In the genomic region with DNA sequence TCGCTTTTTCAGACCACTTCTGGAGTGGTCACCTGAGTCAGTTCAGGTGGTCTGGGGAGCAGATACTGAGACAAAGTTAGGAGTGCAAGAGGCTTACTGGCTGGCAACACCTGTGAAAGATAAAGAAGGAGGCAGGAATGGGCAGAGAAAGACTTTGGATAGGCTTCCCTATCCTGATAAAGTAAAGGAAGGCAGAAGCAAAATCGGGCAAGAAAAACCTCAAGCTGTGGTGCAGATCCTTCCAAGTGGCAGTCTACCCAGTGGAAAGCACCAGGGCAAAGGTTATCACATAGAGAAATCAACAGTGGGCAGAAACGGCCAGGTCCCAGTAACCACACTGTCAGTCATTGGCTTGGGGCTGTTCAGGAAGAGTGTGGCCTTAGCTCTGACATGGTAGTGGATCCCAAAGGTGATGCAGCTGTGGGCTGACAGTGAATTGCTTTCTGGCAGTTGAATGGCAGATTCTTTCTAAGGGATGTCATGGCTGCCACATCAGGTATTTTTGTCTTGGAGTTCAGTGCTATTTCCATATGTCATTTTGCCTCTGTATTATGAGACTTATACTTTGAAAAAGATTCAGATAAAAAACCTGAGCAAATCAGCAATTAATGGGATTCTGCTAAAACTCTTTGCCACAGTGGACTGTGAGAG, we compare ENCODE assay signal across 26 cellular contexts. TPM values are rescaled to one million over a fixed set of nuclear protein-coding genes. Genes with fewer than 3 reads are reported as not detected.
DNase-seq lines count a peak whose midpoint lies in the region; ATAC-seq and TF ChIP-seq lines count a peak whose summit lies in the region.
"Had no signal": no experiment of that assay in that cellular context is flagged by ENCODE, and none has a peak within 500 bp of the region (broad histone marks: within the 10 kb centered on the region; RNA-seq: fewer than 3 reads in every experiment).

No MANE protein-coding gene starts in this region.

- H3K4me3 ChIP-seq in upper lobe of right lung, result no peak overlapping the region
- H3K4me3 ChIP-seq: A549, left lung, skin epidermis, upper lobe of left lung had no signal

- intact Hi-C loops in upper lobe of right lung (cut with DNase I), result no loop called here

- no peaks in the 10 kb centered on the region for H3K27me3 Mint-ChIP-seq in activated naive CD8-positive, alpha-beta T cell treated with anti-CD3 and anti-CD28 coated beads, Interleukin-2, amount 50 U/mL, for 24 hours
- H3K27me3 Mint-ChIP-seq in activated naive CD8-positive, alpha-beta T cell treated with anti-CD3 and anti-CD28 coated beads for 36 hours, result no peaks in the 10 kb centered on the region
- peaks cover 5% of the 10 kb centered on the region for H3K27me3 Mint-ChIP-seq in T-helper 2 cell treated with Interferon-gamma antibody and Interleukin-4, amounts not matched to agents 5 μg/mL and 100 μg/mL, for 36 hours (ENCODE audit: low read depth)
- H3K27me3 Mint-ChIP-seq in activated naive CD4-positive, alpha-beta T cell treated with anti-CD3 and anti-CD28 coated beads, Interleukin-2, amount 10 ng/mL, durations not matched to agents 7 days and 5 days, result peaks cover 33% of the 10 kb centered on the region
- H3K27me3 Mint-ChIP-seq in stimulated activated naive B cell treated with anti-CD40 and anti-IgM and Interleukin-4, amounts not matched to agents 10 μg/mL and 1 μg/mL and 100 μg/mL, for 72 hours, result peaks cover 4 to 5% of the 10 kb centered on the region in 2 donors
- H3K27me3 Mint-ChIP-seq: T-helper 17 cell had no signal

- H3K27me3 ChIP-seq in upper lobe of right lung, result no peaks in the 10 kb centered on the region
- H3K27me3 ChIP-seq: left lung, upper lobe of left lung had no signal

- peaks cover 9% of the 10 kb centered on the region for H3K4me1 Mint-ChIP-seq in activated naive CD8-positive, alpha-beta T cell treated with anti-CD3 and anti-CD28 coated beads, Interleukin-2, amount 50 U/mL, for 24 hours
- no peaks in the 10 kb centered on the region for H3K4me1 Mint-ChIP-seq in activated naive CD8-positive, alpha-beta T cell treated with anti-CD3 and anti-CD28 coated beads for 36 hours
- H3K4me1 Mint-ChIP-seq in T-helper 2 cell treated with Interferon-gamma antibody and Interleukin-4, amounts not matched to agents 5 μg/mL and 100 μg/mL, for 36 hours (ENCODE audit: low read depth), result peaks cover 13% of the 10 kb centered on the region
- no peaks in the 10 kb centered on the region for H3K4me1 Mint-ChIP-seq in activated naive CD4-positive, alpha-beta T cell treated with anti-CD3 and anti-CD28 coated beads, Interleukin-2, amount 10 ng/mL, durations not matched to agents 7 days and 5 days
- H3K4me1 Mint-ChIP-seq in stimulated activated naive B cell treated with anti-CD40 and anti-IgM and Interleukin-4, amounts not matched to agents 10 μg/mL and 1 μg/mL and 100 μg/mL, for 72 hours, result peaks cover 0 to 2% of the 10 kb centered on the region in 2 donors
- H3K4me1 Mint-ChIP-seq: mesothelial cell of epicardium, nephron had no signal

- no peaks in the 10 kb centered on the region for H3K9me3 ChIP-seq in upper lobe of right lung
- H3K9me3 ChIP-seq: A549, left lung, upper lobe of left lung had no signal

- H3K9me3 Mint-ChIP-seq in activated naive CD8-positive, alpha-beta T cell treated with anti-CD3 and anti-CD28 coated beads, Interleukin-2, amount 50 U/mL, for 24 hours, result no peaks in the 10 kb centered on the region
- H3K9me3 Mint-ChIP-seq in activated naive CD8-positive, alpha-beta T cell treated with anti-CD3 and anti-CD28 coated beads for 36 hours, result no peaks in the 10 kb centered on the region
- no peaks in the 10 kb centered on the region for H3K9me3 Mint-ChIP-seq in T-helper 2 cell treated with Interferon-gamma antibody and Interleukin-4, amounts not matched to agents 5 μg/mL and 100 μg/mL, for 36 hours
- H3K9me3 Mint-ChIP-seq in activated naive CD4-positive, alpha-beta T cell treated with anti-CD3 and anti-CD28 coated beads, Interleukin-2, amount 10 ng/mL, durations not matched to agents 7 days and 5 days, result no peaks in the 10 kb centered on the region
- no peaks in the 10 kb centered on the region for H3K9me3 Mint-ChIP-seq in stimulated activated naive B cell treated with anti-CD40 and anti-IgM and Interleukin-4, amounts not matched to agents 10 μg/mL and 1 μg/mL and 100 μg/mL, for 72 hours
- H3K9me3 Mint-ChIP-seq: activated CD4-positive, alpha-beta memory T cell treated with anti-CD3 and anti-CD28 coated beads, Interleukin-2, amount 10 ng/mL, durations not matched to agents 7 days and 5 days; activated naive CD8-positive, alpha-beta T cell treated with anti-CD3 and anti-CD28 coated beads, Interleukin-2, amount 10 ng/mL, durations not matched to agents 7 days and 5 days; activated T-cell treated with anti-CD3 and anti-CD28 coated beads, Interleukin-2, amount 50 U/mL, for 4 hours; brain; mesothelial cell of epicardium; nephron had no signal

- no peak overlapping the region for H3K27ac ChIP-seq in upper lobe of right lung
- H3K27ac ChIP-seq: A549, left lung, skin epidermis, upper lobe of left lung had no signal

- H3K4me3 Mint-ChIP-seq in activated naive CD8-positive, alpha-beta T cell treated with anti-CD3 and anti-CD28 coated beads, Interleukin-2, amount 50 U/mL, for 24 hours, result no peak overlapping the region
- H3K4me3 Mint-ChIP-seq in activated naive CD8-positive, alpha-beta T cell treated with anti-CD3 and anti-CD28 coated beads for 36 hours, result no peak overlapping the region
- H3K4me3 Mint-ChIP-seq in T-helper 2 cell treated with Interferon-gamma antibody and Interleukin-4, amounts not matched to agents 5 μg/mL and 100 μg/mL, for 36 hours, result no peak overlapping the region
- H3K4me3 Mint-ChIP-seq in activated naive CD4-positive, alpha-beta T cell treated with anti-CD3 and anti-CD28 coated beads, Interleukin-2, amount 10 ng/mL, durations not matched to agents 7 days and 5 days, result no peak overlapping the region
- H3K4me3 Mint-ChIP-seq in stimulated activated naive B cell treated with anti-CD40 and anti-IgM and Interleukin-4, amounts not matched to agents 10 μg/mL and 1 μg/mL and 100 μg/mL, for 72 hours, result no peak overlapping the region
- H3K4me3 Mint-ChIP-seq: activated CD4-positive, alpha-beta memory T cell treated with anti-CD3 and anti-CD28 coated beads, Interleukin-2, amount 10 ng/mL, durations not matched to agents 7 days and 5 days; activated naive CD8-positive, alpha-beta T cell treated with anti-CD3 and anti-CD28 coated beads, Interleukin-2, amount 10 ng/mL, durations not matched to agents 7 days and 5 days; activated T-cell treated with anti-CD3 and anti-CD28 coated beads, Interleukin-2, amount 50 U/mL, for 4 hours; brain; mesothelial cell of epicardium; nephron; T-helper 17 cell had no signal

- H3K36me3 Mint-ChIP-seq in activated naive CD8-positive, alpha-beta T cell treated with anti-CD3 and anti-CD28 coated beads, Interleukin-2, amount 50 U/mL, for 24 hours (ENCODE audit: low read depth), result no peaks in the 10 kb centered on the region
- no peaks in the 10 kb centered on the region for H3K36me3 Mint-ChIP-seq in activated naive CD8-positive, alpha-beta T cell treated with anti-CD3 and anti-CD28 coated beads for 36 hours
- no peaks in the 10 kb centered on the region for H3K36me3 Mint-ChIP-seq in T-helper 2 cell treated with Interferon-gamma antibody and Interleukin-4, amounts not matched to agents 5 μg/mL and 100 μg/mL, for 36 hours (ENCODE audit: low read depth)
- H3K36me3 Mint-ChIP-seq in activated naive CD4-positive, alpha-beta T cell treated with anti-CD3 and anti-CD28 coated beads, Interleukin-2, amount 10 ng/mL, durations not matched to agents 7 days and 5 days, result no peaks in the 10 kb centered on the region
- no peaks in the 10 kb centered on the region for H3K36me3 Mint-ChIP-seq in stimulated activated naive B cell treated with anti-CD40 and anti-IgM and Interleukin-4, amounts not matched to agents 10 μg/mL and 1 μg/mL and 100 μg/mL, for 72 hours
- H3K36me3 Mint-ChIP-seq: activated naive CD8-positive, alpha-beta T cell treated with anti-CD3 and anti-CD28 coated beads, Interleukin-2, amount 10 ng/mL, durations not matched to agents 7 days and 5 days; brain; mesothelial cell of epicardium had no signal

- peak overlapping the region; percentile 23 for H3K27ac Mint-ChIP-seq in activated naive CD8-positive, alpha-beta T cell treated with anti-CD3 and anti-CD28 coated beads, Interleukin-2, amount 50 U/mL, for 24 hours
- no peak overlapping the region for H3K27ac Mint-ChIP-seq in activated naive CD8-positive, alpha-beta T cell treated with anti-CD3 and anti-CD28 coated beads for 36 hours
- H3K27ac Mint-ChIP-seq in T-helper 2 cell treated with Interferon-gamma antibody and Interleukin-4, amounts not matched to agents 5 μg/mL and 100 μg/mL, for 36 hours, result no peak overlapping the region
- no peak overlapping the region for H3K27ac Mint-ChIP-seq in activated naive CD4-positive, alpha-beta T cell treated with anti-CD3 and anti-CD28 coated beads, Interleukin-2, amount 10 ng/mL, durations not matched to agents 7 days and 5 days
- no peak overlapping the region for H3K27ac Mint-ChIP-seq in stimulated activated naive B cell treated with anti-CD40 and anti-IgM and Interleukin-4, amounts not matched to agents 10 μg/mL and 1 μg/mL and 100 μg/mL, for 72 hours
- H3K27ac Mint-ChIP-seq: activated CD4-positive, alpha-beta memory T cell treated with anti-CD3 and anti-CD28 coated beads, Interleukin-2, amount 10 ng/mL, durations not matched to agents 7 days and 5 days; activated naive CD8-positive, alpha-beta T cell treated with anti-CD3 and anti-CD28 coated beads, Interleukin-2, amount 10 ng/mL, durations not matched to agents 7 days and 5 days; mesothelial cell of epicardium; T-helper 17 cell had no signal

- no peak for TF ChIP-seq CTCF in upper lobe of right lung (IDR thresholded peaks at IDR 0.05)

- ATAC-seq in activated naive CD8-positive, alpha-beta T cell treated with anti-CD3 and anti-CD28 coated beads, Interleukin-2, amount 50 U/mL, for 24 hours, result peak; percentile 72
- ATAC-seq in upper lobe of right lung (peak; percentile 36), HG03565 (IDR thresholded peaks at IDR 0.05; ENCODE audit: unreplicated experiment) (no peak)
- no peak for ATAC-seq in stimulated activated naive B cell treated with anti-CD40 and anti-IgM and Interleukin-4, amounts not matched to agents 10 μg/mL and 1 μg/mL and 100 μg/mL, for 72 hours (replicated peaks)
- ATAC-seq: A549; activated T-cell treated with anti-CD3 and anti-CD28 coated beads, Interleukin-2, amount 50 U/mL, for 4 hours; T-helper 17 cell had no signal

- H3K36me3 ChIP-seq in upper lobe of right lung, result no peaks in the 10 kb centered on the region
- H3K36me3 ChIP-seq: left lung, upper lobe of left lung had no signal

- H3K4me1 ChIP-seq in upper lobe of right lung, result no peaks in the 10 kb centered on the region
- H3K4me1 ChIP-seq: left lung, upper lobe of left lung had no signal

- CTCF ChIA-PET in activated naive CD4-positive, alpha-beta T cell treated with anti-CD3 and anti-CD28 coated beads, Interleukin-2, amount 10 ng/mL, durations not matched to agents 7 days and 5 days (lab: Charles Lee), result no interaction called here

- no peak for DNase-seq in activated naive CD8-positive, alpha-beta T cell treated with anti-CD3 and anti-CD28 coated beads, Interleukin-2, amount 50 U/mL, for 24 hours
- DNase-seq in activated naive CD8-positive, alpha-beta T cell treated with anti-CD3 and anti-CD28 coated beads for 36 hours, result no peak
- peak; percentile 24 for DNase-seq in T-helper 2 cell treated with Interferon-gamma antibody and Interleukin-4, amounts not matched to agents 5 μg/mL and 100 μg/mL, for 36 hours (ENCODE audit: low spot score)
- DNase-seq in islet precursor cell, result peak; percentile 90
- no peak for DNase-seq in upper lobe of right lung
- no peak for DNase-seq in activated naive CD4-positive, alpha-beta T cell treated with anti-CD3 and anti-CD28 coated beads, Interleukin-2, amount 10 ng/mL, durations not matched to agents 7 days and 5 days
- no peak for DNase-seq in stimulated activated naive B cell treated with anti-CD40 and anti-IgM and Interleukin-4, amounts not matched to agents 10 μg/mL and 1 μg/mL and 100 μg/mL, for 72 hours
- DNase-seq: activated CD4-positive, alpha-beta memory T cell treated with anti-CD3 and anti-CD28 coated beads, Interleukin-2, amount 10 ng/mL, durations not matched to agents 7 days and 5 days; activated CD4-positive, CD25-positive, alpha-beta regulatory T cell; activated naive CD8-positive, alpha-beta T cell treated with anti-CD3 and anti-CD28 coated beads, Interleukin-2, amount 10 ng/mL, durations not matched to agents 7 days and 5 days; activated T-cell treated with anti-CD3 and anti-CD28 coated beads, Interleukin-2, amount 50 U/mL, for 4 hours; C1 segment of cervical spinal cord; GDM1; KBM-7; left lung; NCI-H187 treated with DMSO at 0.1 percent for 48 hours; NCI-H226; stimulated activated CD4-positive, alpha-beta T cell treated with anti-CD3 and anti-CD28 coated beads, Interleukin-2, amount 100 ng/mL, for 48 hours; T-helper 17 cell; upper lobe of left lung had no signal

RNA-seq across cellular contexts. Expression of gene CGN, which starts 8.2 kb away (rescaled TPM):
- total RNA-seq in activated naive CD8-positive, alpha-beta T cell treated with anti-CD3 and anti-CD28 coated beads for 36 hours, result 1 to 10 TPM; 1.3 to 2.0 TPM
- total RNA-seq in upper lobe of right lung, result 62.5 TPM

RNA-seq across cellular contexts. Expression of gene TUFT1, which starts 37.1 kb away (rescaled TPM):
- 1 to 10 TPM; 2.3 to 2.9 TPM for total RNA-seq in activated naive CD8-positive, alpha-beta T cell treated with anti-CD3 and anti-CD28 coated beads for 36 hours
- 13.3 TPM for total RNA-seq in upper lobe of right lung

RNA-seq across cellular contexts. Expression of gene POGZ, which starts 43.7 kb away (rescaled TPM):
- 10 to 100 TPM; 52.1 to 63.1 TPM for total RNA-seq in activated naive CD8-positive, alpha-beta T cell treated with anti-CD3 and anti-CD28 coated beads for 36 hours
- total RNA-seq in upper lobe of right lung, result 96.3 TPM

Comparison
In these comparisons a context has a peak if more than half of its experiments do, and no peak if none do; other contexts are left out.
1. ATAC-seq: peak in activated naive CD8-positive, alpha-beta T cell treated with anti-CD3 and anti-CD28 coated beads, Interleukin-2, amount 50 U/mL, for 24 hours (single experiment) and upper lobe of right lung (single experiment); none in stimulated activated naive B cell treated with anti-CD40 and anti-IgM and Interleukin-4, amounts not matched to agents 10 μg/mL and 1 μg/mL and 100 μg/mL, for 72 hours (0 of 2) and HG03565 (single experiment).
2. DNase-seq: peak in T-helper 2 cell treated with Interferon-gamma antibody and Interleukin-4, amounts not matched to agents 5 μg/mL and 100 μg/mL, for 36 hours (single experiment) and islet precursor cell (single experiment); none in activated naive CD8-positive, alpha-beta T cell treated with anti-CD3 and anti-CD28 coated beads, Interleukin-2, amount 50 U/mL, for 24 hours (single experiment), activated naive CD8-positive, alpha-beta T cell treated with anti-CD3 and anti-CD28 coated beads for 36 hours (single experiment), upper lobe of right lung (single experiment), activated naive CD4-positive, alpha-beta T cell treated with anti-CD3 and anti-CD28 coated beads, Interleukin-2, amount 10 ng/mL, durations not matched to agents 7 days and 5 days (single experiment) and stimulated activated naive B cell treated with anti-CD40 and anti-IgM and Interleukin-4, amounts not matched to agents 10 μg/mL and 1 μg/mL and 100 μg/mL, for 72 hours (single experiment).
3. RNA of gene CGN, which starts 8.2 kb away (total RNA-seq): 62.5 TPM in upper lobe of right lung (single experiment); 1.3 to 2.0 TPM in activated naive CD8-positive, alpha-beta T cell treated with anti-CD3 and anti-CD28 coated beads for 36 hours; every median in the first group is over 10 times any median in the second.